ENCODE assay signal across 12 cellular contexts in the genomic region with DNA sequence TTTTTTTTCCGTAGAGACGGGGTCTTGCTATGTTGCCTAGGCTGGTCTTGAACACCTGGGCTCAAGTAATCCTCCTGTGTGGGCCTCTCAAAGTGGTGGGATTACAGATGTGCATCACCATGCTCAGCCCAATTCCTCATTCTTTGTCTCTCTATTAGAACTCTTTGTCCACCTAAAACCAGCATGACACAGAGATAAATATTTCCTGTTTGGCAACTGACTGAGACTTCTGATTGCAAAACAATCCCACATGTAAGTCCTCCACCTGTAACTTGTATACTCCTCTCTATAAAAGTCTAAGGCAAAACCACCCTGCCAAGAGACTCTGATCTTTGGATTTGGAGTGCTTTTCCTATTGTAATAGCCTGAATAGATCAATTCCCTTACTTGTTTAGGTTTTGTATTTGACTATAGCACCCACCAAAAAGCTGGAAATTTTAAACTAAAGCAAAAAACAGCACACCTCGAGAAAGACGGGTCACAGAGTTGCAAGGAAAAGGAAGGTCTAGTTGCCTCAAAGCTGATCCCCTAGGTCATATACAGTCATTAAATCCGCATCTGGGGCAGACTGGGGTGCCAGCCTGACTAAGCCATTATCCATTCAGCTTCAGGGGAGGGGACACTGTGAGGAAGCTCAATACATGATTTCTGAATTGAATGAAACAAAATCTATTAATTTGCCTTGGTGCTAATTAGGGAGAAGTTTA. TPM values are rescaled to one million over a fixed set of nuclear protein-coding genes. Genes with fewer than 3 reads are reported as not detected.
DNase-seq lines count a peak whose midpoint lies in the region; ATAC-seq, FAIRE-seq and TF ChIP-seq lines count a peak whose summit lies in the region.
"Had no signal": no experiment of that assay in that cellular context is flagged by ENCODE, and none has a peak within 500 bp of the region (broad histone marks: within the 10 kb centered on the region; RNA-seq: fewer than 3 reads in every experiment).

No MANE protein-coding gene starts in this region.

- H3K36me3 ChIP-seq in RWPE2 (ENCODE audit: low read depth): peaks cover 20% of the 10 kb centered on the region
- peaks cover 3 to 4% of the 10 kb centered on the region in 2 donors for H3K36me3 ChIP-seq in small intestine (ENCODE audit: control insufficient read depth in 2 of 2, insufficient read depth in 2 of 2, low read length in 2 of 2)

- no peak for FAIRE-seq in small intestine (lab: Jason Lieb, UNC)
- FAIRE-seq: A204.1, urothelium cell line had no signal

- peak overlapping the region; percentile 88 for H3K27ac ChIP-seq in RWPE2 (ENCODE audit: poor library complexity, severe bottlenecking)
- no peak overlapping the region for H3K27ac ChIP-seq in small intestine (ENCODE audit: low read depth in 1 of 2, low read length in 1 of 2)

- H3K9me3 ChIP-seq in RWPE2 (ENCODE audit: severe bottlenecking): no peaks in the 10 kb centered on the region
- H3K9me3 ChIP-seq in small intestine (ENCODE audit: control insufficient read depth, low read depth): no peaks in the 10 kb centered on the region

- 45 to 71% (median 46%) methylated on average over 5 of the region's 5 CpGs for WGBS in small intestine, 3 donors

- peak; percentile 77 for ATAC-seq in RWPE2 (ENCODE audit: low read depth)

- DNase-seq in NCI-H2196 (lab: John Stamatoyannopoulos, UW; ENCODE audit: unreplicated experiment) (peak; percentile 25), NCI-H2196 treated with DMSO at 0.1 percent for 48 hours (lab: John Stamatoyannopoulos, UW; ENCODE audit: unreplicated experiment) (no peak), RWPE2 (ENCODE audit: low spot score) (no peak), fibroblast of pulmonary artery (ENCODE audit: low read depth) (peak; percentile 87), small intestine (peak; percentile 44), cerebellum (ENCODE audit: low spot score) (no peak), G401 (ENCODE audit: low spot score) (no peak), activated T-cell treated with anti-CD3 and anti-CD28 coated beads for 4 hours (no peak)
- DNase-seq: hypothalamus, NCI-H1694 treated with DMSO at 0.1 percent for 48 hours had no signal

- H3K27me3 ChIP-seq in RWPE2 (ENCODE audit: insufficient read depth, poor library complexity, severe bottlenecking) (no peaks in the 10 kb centered on the region), small intestine (ENCODE audit: control insufficient read depth in 2 of 2, insufficient read depth in 2 of 2, low read length in 2 of 2) (no peaks in the 10 kb centered on the region)

- TF ChIP-seq CTCF in RWPE2 (IDR thresholded peaks at IDR 0.05; ENCODE audit: poor library complexity, severe bottlenecking): no peak
- no peak for TF ChIP-seq CTCF in fibroblast of pulmonary artery (IDR thresholded peaks at IDR 0.05; ENCODE audit: low read length, missing control alignments)

- H3K4me1 ChIP-seq in RWPE2 (ENCODE audit: insufficient read depth, poor library complexity, severe bottlenecking): peaks cover 40% of the 10 kb centered on the region
- H3K4me1 ChIP-seq in small intestine (ENCODE audit: control insufficient read depth in 2 of 2, insufficient read depth in 1 of 2, low read depth in 1 of 2, low read length in 1 of 2): no peaks in the 10 kb centered on the region

- H3K4me3 ChIP-seq in RWPE2 (ENCODE audit: severe bottlenecking) (no peak overlapping the region), fibroblast of pulmonary artery (replicated peaks; ENCODE audit: low read depth, low read length) (no peak overlapping the region), small intestine (ENCODE audit: low read depth in 1 of 2, low read length in 2 of 2) (no peak overlapping the region)

- in situ Hi-C loops in G401 (cut with HindIII; ENCODE audit: low sequenced_read_pairs): no loop called here

RNA-seq across cellular contexts. Expression of gene KIF27, which starts 13.5 kb away (rescaled TPM):
- 1 to 10 TPM in 2 of 3 donors, under 1 TPM in 1; 0.27 to 1.6 (median 1.1) TPM for polyA plus RNA-seq in small intestine
- 13.3 TPM for total RNA-seq in cerebellum
- total RNA-seq in G401 (2014; rRNA removed; shearing (Covaris generic)): 1.6 and 2.3 TPM in 2 replicates

RNA-seq across cellular contexts. Expression of gene HNRNPK, which starts 45.3 kb away (rescaled TPM):
- 100 to 1,000 TPM; 257 to 356 (median 269) TPM for polyA plus RNA-seq in small intestine
- 553 TPM for total RNA-seq in cerebellum
- total RNA-seq in G401 (2014; rRNA removed; shearing (Covaris generic)): 1,038 and 1,243 TPM in 2 replicates

RNA-seq across cellular contexts. Expression of gene RMI1, which starts 45.9 kb away (rescaled TPM):
- polyA plus RNA-seq in small intestine: 1 to 10 TPM; 3.2 to 6.4 (median 5.4) TPM
- total RNA-seq in cerebellum: 16.9 TPM
- 19.5 and 19.7 TPM in 2 replicates for total RNA-seq in G401 (2014; rRNA removed; shearing (Covaris generic))

Comparison
In these comparisons a context has a peak if more than half of its experiments do, and no peak if none do; other contexts are left out.
1. DNase-seq: peak in NCI-H2196 (single experiment), fibroblast of pulmonary artery (single experiment) and small intestine (single experiment); none in NCI-H2196 treated with DMSO at 0.1 percent for 48 hours (single experiment), RWPE2 (single experiment), cerebellum (single experiment), G401 (single experiment) and activated T-cell treated with anti-CD3 and anti-CD28 coated beads for 4 hours (single experiment).